In the genomic region with DNA sequence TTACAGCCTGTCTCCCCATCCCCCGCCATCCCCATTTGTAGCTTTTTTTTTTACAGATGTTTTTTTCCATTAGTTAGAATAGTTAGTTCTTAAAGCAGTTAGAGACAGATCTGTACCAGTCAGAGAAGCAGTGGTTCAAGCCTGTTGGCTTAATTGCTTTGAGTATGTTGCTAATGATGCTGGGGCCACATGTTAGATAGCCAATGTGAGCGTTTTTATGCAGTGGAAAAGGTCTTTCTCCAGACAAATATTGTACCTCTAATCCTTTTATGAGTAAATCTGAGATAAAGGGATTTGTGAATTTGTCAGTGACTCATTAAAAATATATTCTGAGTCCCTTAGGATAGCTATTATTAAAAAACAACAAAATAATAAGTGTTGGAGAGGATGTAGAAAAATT, we compare ENCODE assay signal across 14 cellular contexts.
"Had no signal": no experiment of that assay in that cellular context is flagged by ENCODE, and none has a peak within 500 bp of the region (broad histone marks: within the 10 kb centered on the region; RNA-seq: fewer than 3 reads in every experiment).

No MANE protein-coding gene starts in this region.

- H3K4me3 ChIP-seq: ascending aorta, dorsolateral prefrontal cortex, left ventricle myocardium inferior, tibial nerve, uterus had no signal

- DNase-seq: activated CD4-positive, alpha-beta T cell treated with anti-CD3 and anti-CD28 coated beads for 1 hour; activated CD4-positive, alpha-beta T cell treated with anti-CD3 and anti-CD28 coated beads, Interleukin-2, amount 50 U/mL, for 48 hours; activated naive CD4-positive, alpha-beta T cell treated with anti-CD3 and anti-CD28 coated beads for 36 hours; activated naive CD8-positive, alpha-beta T cell treated with anti-CD3 and anti-CD28 coated beads, Interleukin-2, amount 50 U/mL, for 24 hours; dorsolateral prefrontal cortex; endodermal cell; left ventricle myocardium inferior; natural killer cell; stimulated activated CD4-positive, alpha-beta T cell treated with anti-CD3 and anti-CD28 coated beads, Interleukin-2, amount 100 ng/mL, for 48 hours; T-helper 9 cell; uterus had no signal

- H3K27ac ChIP-seq: ascending aorta, dorsolateral prefrontal cortex, left ventricle myocardium inferior, neutrophil, tibial nerve, uterus had no signal

- H3K27me3 ChIP-seq: ascending aorta, dorsolateral prefrontal cortex, neutrophil, tibial nerve, uterus had no signal

- H3K36me3 ChIP-seq: ascending aorta, neutrophil, tibial nerve, uterus had no signal
